ENCODE assay signal across 10 cellular contexts in the genomic region with DNA sequence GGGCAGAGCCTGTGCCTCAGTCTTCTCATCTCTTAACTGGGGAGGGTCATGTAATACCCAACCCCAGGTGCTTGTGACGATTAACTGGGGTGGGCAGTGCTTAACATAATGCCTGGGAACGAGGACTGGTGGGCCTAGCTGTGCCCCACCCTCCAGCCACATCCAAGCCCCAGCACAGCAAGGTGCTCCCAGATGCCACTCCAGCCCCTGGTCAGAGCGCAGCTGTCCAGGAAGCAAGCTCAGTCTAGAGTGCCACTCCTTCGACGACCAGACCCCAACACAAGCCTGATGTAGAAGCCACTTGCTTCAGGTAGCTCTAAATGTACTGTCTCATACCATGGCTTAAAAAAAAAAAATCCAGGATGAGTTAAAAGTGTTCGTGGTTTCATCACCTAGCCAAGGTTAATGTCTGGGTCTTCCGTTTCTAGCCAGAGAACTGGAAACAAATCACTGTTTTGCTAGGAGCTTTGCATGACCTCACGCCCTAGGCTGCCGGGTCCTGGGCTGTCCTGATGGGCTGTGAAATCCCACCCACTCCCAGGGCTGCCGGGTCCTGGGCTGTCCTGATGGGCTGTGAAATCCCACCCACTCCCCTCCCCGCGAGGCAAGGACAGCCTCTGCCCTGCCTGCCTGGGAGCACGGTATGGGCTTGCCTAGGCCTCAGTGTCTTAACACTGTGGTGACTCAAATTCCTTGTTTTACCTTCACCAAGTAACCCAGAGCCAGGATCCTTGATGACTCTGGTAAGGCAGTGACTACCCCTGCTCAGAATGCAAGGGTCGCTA. TPM values are rescaled to one million over a fixed set of nuclear protein-coding genes. Genes with fewer than 3 reads are reported as not detected.
DNase-seq lines count a peak whose midpoint lies in the region; ATAC-seq, FAIRE-seq and TF ChIP-seq lines count a peak whose summit lies in the region.
"Had no signal": no experiment of that assay in that cellular context is flagged by ENCODE, and none has a peak within 500 bp of the region (broad histone marks: within the 10 kb centered on the region; RNA-seq: fewer than 3 reads in every experiment).

No MANE protein-coding gene starts in this region.

- peaks cover 6% of the 10 kb centered on the region for H3K4me1 Mint-ChIP-seq in mesothelial cell of epicardium

- no peak overlapping the region for H3K4me2 ChIP-seq in PC-9
- H3K4me2 ChIP-seq in endothelial cell of umbilical vein (ENCODE audit: insufficient read depth, low read length), result no peak overlapping the region

- no peak overlapping the region for H2AFZ ChIP-seq in PC-9
- no peak overlapping the region for H2AFZ ChIP-seq in endothelial cell of umbilical vein (ENCODE audit: low read depth, low read length)

- no peak for TF ChIP-seq POLR2A in endothelial cell of umbilical vein (IDR thresholded peaks at IDR 0.05; ENCODE audit: low read depth, low read length)

- H3K4me1 ChIP-seq in PC-9 (replicated peaks; ENCODE audit: insufficient read depth) (peaks cover 15% of the 10 kb centered on the region; the same call in 1 of the 2 replicates), endothelial cell of umbilical vein (ENCODE audit: control insufficient read depth, extremely low read depth, insufficient read depth, low read length) (no peaks in the 10 kb centered on the region), SJCRH30 (no peaks in the 10 kb centered on the region)

- 0 out of 2 replicates have a peak, but pooled peaks cover 3% of the 10 kb centered on the region for H4K20me1 ChIP-seq in PC-9 (ENCODE audit: insufficient read depth)
- H4K20me1 ChIP-seq in endothelial cell of umbilical vein (replicated peaks; ENCODE audit: control insufficient read depth, extremely low read depth, insufficient read depth, low read length), result no peaks in the 10 kb centered on the region

- peak overlapping the region; percentile 60 for H3K27ac ChIP-seq in PC-9
- no peak overlapping the region for H3K27ac ChIP-seq in endothelial cell of umbilical vein (ENCODE audit: insufficient read depth, low read depth, low read length)
- H3K27ac ChIP-seq in SJCRH30, result no peak overlapping the region
- H3K27ac ChIP-seq: dorsolateral prefrontal cortex had no signal

- dilution Hi-C loops in endothelial cell of umbilical vein (cut with MboI; ENCODE audit: extremely low pct_ligation_motif_present, low sequenced_read_pairs), result no loop called here

- POLR2A ChIA-PET in PC-9 (lab: Charles Lee; ENCODE audit: unreplicated experiment), result interaction anchor here (0.6 to 0.7 kb wide), 4 partner anchors 13 to 694 kb away, joined by 4 to 15 read pairs (median 7); no protein-coding TSS in a partner anchor
- POLR2A ChIA-PET in endothelial cell of umbilical vein (lab: Charles Lee), result no interaction called here

- H3K4me3 ChIP-seq in PC-9 (no peak overlapping the region), endothelial cell of umbilical vein (replicated peaks in 1 of 3; ENCODE audit: insufficient read depth in 1 of 3, low read depth in 1 of 3, low read length in 3 of 3) (no peak overlapping the region), SJCRH30 (no peak overlapping the region)
- H3K4me3 ChIP-seq: dorsolateral prefrontal cortex had no signal

- CTCF ChIA-PET in PC-9 (lab: Charles Lee), result interaction anchor here (0.7 kb wide), 1 partner anchor 26 kb away, joined by 5 read pairs; no protein-coding TSS in a partner anchor
- CTCF ChIA-PET in endothelial cell of umbilical vein (lab: Charles Lee), result interaction anchor here (1.5 kb wide), 1 partner anchor 20 kb away, joined by 4 read pairs; no protein-coding TSS in a partner anchor

- no peak overlapping the region for H3K4me3 Mint-ChIP-seq in mesothelial cell of epicardium
- H3K4me3 Mint-ChIP-seq: IgD-negative memory B cell had no signal

- no peak for TF ChIP-seq CTCF in PC-9 (conservative IDR thresholded peaks at IDR 0.05)
- no peak for TF ChIP-seq CTCF in endothelial cell of umbilical vein (IDR thresholded peaks at IDR 0.05; ENCODE audit: extremely low read depth in 1 of 2, insufficient read depth in 1 of 2, low read depth in 1 of 2, low read length in 2 of 2)
- no peak for TF ChIP-seq CTCF in mesothelial cell of epicardium (IDR thresholded peaks at IDR 0.05; ENCODE audit: unreplicated experiment)
- no peak for TF ChIP-seq CTCF in GM20000 (IDR thresholded peaks at IDR 0.05; ENCODE audit: extremely low read depth, missing control alignments)

- intact Hi-C loops in PC-9 (cut with micrococcal nuclease; ENCODE audit: unreplicated experiment), result no loop called here
- intact Hi-C loops in endothelial cell of umbilical vein (cut with micrococcal nuclease), result no loop called here

- no peak overlapping the region for H3K9ac ChIP-seq in endothelial cell of umbilical vein (replicated peaks; ENCODE audit: extremely low read depth, insufficient read depth, low read length)

- H3F3A ChIP-seq in PC-9 (ENCODE audit: insufficient read depth, low read depth), result peaks cover 41% of the 10 kb centered on the region

- FAIRE-seq in endothelial cell of umbilical vein (lab: Jason Lieb, UNC), result peak; percentile 8

- no peaks in the 10 kb centered on the region for H3K9me3 Mint-ChIP-seq in mesothelial cell of epicardium
- H3K9me3 Mint-ChIP-seq: IgD-negative memory B cell had no signal

- peak overlapping the region; percentile 43 for H3K27ac Mint-ChIP-seq in mesothelial cell of epicardium
- H3K27ac Mint-ChIP-seq: IgD-negative memory B cell had no signal

- DNase-seq in ELF-1 (ENCODE audit: low read depth, low spot score), result peak; percentile 82
- peak in 1 of 2 experiments; percentile 54 for DNase-seq in PC-9
- DNase-seq in endothelial cell of umbilical vein (ENCODE audit: low read depth, low spot score), result no peak
- no peak for DNase-seq in mesothelial cell of epicardium (ENCODE audit: low spot score in 2 of 2, unreplicated experiment in 2 of 2)
- DNase-seq in GM20000 (ENCODE audit: low spot score), result no peak
- DNase-seq in SJCRH30, result no peak
- DNase-seq: dorsolateral prefrontal cortex, NCI-H446 treated with DMSO at 0.1 percent for 48 hours had no signal

- no peak for ATAC-seq in HG02970 (IDR thresholded peaks at IDR 0.05; ENCODE audit: low FRiP score, unreplicated experiment)

- H3K9me2 ChIP-seq in PC-9 (ENCODE audit: insufficient read depth), result no peaks in the 10 kb centered on the region

- no peaks in the 10 kb centered on the region for H3K9me3 ChIP-seq in PC-9 (ENCODE audit: insufficient read depth, low read depth)
- no peaks in the 10 kb centered on the region for H3K9me3 ChIP-seq in endothelial cell of umbilical vein (replicated peaks; ENCODE audit: control insufficient read depth, insufficient read depth, low read length)
- H3K9me3 ChIP-seq in SJCRH30 (replicated peaks), result no peaks in the 10 kb centered on the region

- BruUV-seq in PC-9 (replicated peaks; lab: Mats Ljungman, UMichigan) (no TSS peak), endothelial cell of umbilical vein (replicated peaks; lab: Mats Ljungman, UMichigan) (no TSS peak)

- peaks cover 10% of the 10 kb centered on the region for H3K36me3 Mint-ChIP-seq in mesothelial cell of epicardium

- H3K79me2 ChIP-seq in PC-9 (ENCODE audit: low read depth) (peaks cover 6% of the 10 kb centered on the region; the same call in 1 of the 2 replicates), endothelial cell of umbilical vein (ENCODE audit: control insufficient read depth, insufficient read depth, low read length) (no peaks in the 10 kb centered on the region)

- H3K36me3 ChIP-seq in PC-9 (ENCODE audit: low read depth), result no peaks in the 10 kb centered on the region
- peaks cover 2 to 22% of the 10 kb centered on the region in 2 experiments for H3K36me3 ChIP-seq in endothelial cell of umbilical vein (ENCODE audit: control insufficient read depth in 2 of 2, extremely low read depth in 1 of 2, insufficient read depth in 2 of 2, low read length in 2 of 2)
- H3K36me3 ChIP-seq in SJCRH30, result peaks cover 33% of the 10 kb centered on the region

- H3K9me1 ChIP-seq in endothelial cell of umbilical vein (replicated peaks; ENCODE audit: control insufficient read depth, extremely low read depth, insufficient read depth, low read length), result no peaks in the 10 kb centered on the region

- H3K27me3 Mint-ChIP-seq in mesothelial cell of epicardium (ENCODE audit: low read depth), result no peaks in the 10 kb centered on the region
- H3K27me3 Mint-ChIP-seq: IgD-negative memory B cell had no signal

- H3K27me3 ChIP-seq in PC-9 (ENCODE audit: insufficient read depth, low read depth) (no peaks in the 10 kb centered on the region), endothelial cell of umbilical vein (ENCODE audit: control insufficient read depth in 2 of 2, insufficient read depth in 2 of 2, low read length in 2 of 2) (no peaks in the 10 kb centered on the region), SJCRH30 (no peaks in the 10 kb centered on the region)
- H3K27me3 ChIP-seq: dorsolateral prefrontal cortex had no signal

RNA-seq across cellular contexts. Expression of a gene that starts 7.7 kb away (rescaled TPM):
- total RNA-seq in PC-9 (2021), result 29.6 and 33.0 TPM in 2 replicates
- 8.3 and 8.5 TPM in 2 replicates for total RNA-seq in endothelial cell of umbilical vein
- 22.7 and 28.2 TPM in 2 replicates for polyA plus RNA-seq in endothelial cell of umbilical vein
- polyA plus RNA-seq in endothelial cell of umbilical vein (2011; cell fraction: cytosol; rRNA removed), result 10.7 and 12.8 TPM in 2 replicates
- 10.7 and 12.9 TPM in 2 replicates for polyA plus RNA-seq in endothelial cell of umbilical vein (2011; cell fraction: nucleus; rRNA removed)
- 5.2 and 8.4 TPM in 2 replicates for polyA plus RNA-seq in endothelial cell of umbilical vein (2012)
- 11.0 and 14.7 TPM in 2 replicates for polyA minus RNA-seq in endothelial cell of umbilical vein
- 6.7 TPM for polyA minus RNA-seq in endothelial cell of umbilical vein (2011; cell fraction: cytosol; rRNA and poly(A)+ RNA removed)
- 3.1 and 6.3 TPM in 2 replicates for polyA minus RNA-seq in endothelial cell of umbilical vein (2011; cell fraction: nucleus; rRNA and poly(A)+ RNA removed)
- total RNA-seq in mesothelial cell of epicardium, result 22.5 to 25.2 TPM (median 23.8 TPM) in 3 replicates
- 17.5 and 18.4 TPM in 2 replicates for total RNA-seq in SJCRH30 (2014; rRNA removed; shearing (Covaris generic))

RNA-seq across cellular contexts. Expression of a gene that starts 9.6 kb away (rescaled TPM):
- total RNA-seq in PC-9 (2021), result 430 and 434 TPM in 2 replicates
- 372 and 397 TPM in 2 replicates for total RNA-seq in endothelial cell of umbilical vein
- polyA plus RNA-seq in endothelial cell of umbilical vein, result 582 and 691 TPM in 2 replicates
- 393 and 428 TPM in 2 replicates for polyA plus RNA-seq in endothelial cell of umbilical vein (2011; cell fraction: cytosol; rRNA removed)
- polyA plus RNA-seq in endothelial cell of umbilical vein (2011; cell fraction: nucleus; rRNA removed), result 1,056 and 1,210 TPM in 2 replicates
- 343 and 396 TPM in 2 replicates for polyA plus RNA-seq in endothelial cell of umbilical vein (2012)
- polyA minus RNA-seq in endothelial cell of umbilical vein, result 446 and 481 TPM in 2 replicates
- polyA minus RNA-seq in endothelial cell of umbilical vein (2011; cell fraction: cytosol; rRNA and poly(A)+ RNA removed), result 202 TPM
- polyA minus RNA-seq in endothelial cell of umbilical vein (2011; cell fraction: nucleus; rRNA and poly(A)+ RNA removed), result 205 and 272 TPM in 2 replicates
- total RNA-seq in mesothelial cell of epicardium, result 190 to 202 TPM (median 199 TPM) in 3 replicates
- total RNA-seq in SJCRH30 (2014; rRNA removed; shearing (Covaris generic)), result 270 and 288 TPM in 2 replicates

RNA-seq across cellular contexts. Expression of a gene that starts 42.7 kb away (rescaled TPM):
- total RNA-seq in PC-9 (2021) (44.9 and 57.6 TPM in 2 replicates), endothelial cell of umbilical vein (34.9 and 36.8 TPM in 2 replicates), mesothelial cell of epicardium (70.8 to 72.5 TPM (median 72.1 TPM) in 3 replicates)
- 47.1 and 55.5 TPM in 2 replicates for polyA plus RNA-seq in endothelial cell of umbilical vein
- polyA plus RNA-seq in endothelial cell of umbilical vein (2011; cell fraction: cytosol; rRNA removed), result 30.8 and 38.9 TPM in 2 replicates
- polyA plus RNA-seq in endothelial cell of umbilical vein (2011; cell fraction: nucleus; rRNA removed), result 47.3 and 56.7 TPM in 2 replicates
- 24.1 and 28.5 TPM in 2 replicates for polyA plus RNA-seq in endothelial cell of umbilical vein (2012)
- polyA minus RNA-seq in endothelial cell of umbilical vein, result 36.3 and 42.3 TPM in 2 replicates
- 14.3 TPM for polyA minus RNA-seq in endothelial cell of umbilical vein (2011; cell fraction: cytosol; rRNA and poly(A)+ RNA removed)
- 17.3 and 24.4 TPM in 2 replicates for polyA minus RNA-seq in endothelial cell of umbilical vein (2011; cell fraction: nucleus; rRNA and poly(A)+ RNA removed)
- 75.0 and 78.3 TPM in 2 replicates for total RNA-seq in SJCRH30 (2014; rRNA removed; shearing (Covaris generic))

RNA-seq across cellular contexts. Expression of a gene that starts 46.7 kb away (rescaled TPM):
- total RNA-seq in PC-9 (2021) (51.2 and 52.2 TPM in 2 replicates), endothelial cell of umbilical vein (46.9 and 53.1 TPM in 2 replicates), mesothelial cell of epicardium (59.0 to 61.0 TPM (median 59.1 TPM) in 3 replicates)
- 18.6 and 20.4 TPM in 2 replicates for polyA plus RNA-seq in endothelial cell of umbilical vein
- 15.7 and 19.0 TPM in 2 replicates for polyA plus RNA-seq in endothelial cell of umbilical vein (2011; cell fraction: cytosol; rRNA removed)
- polyA plus RNA-seq in endothelial cell of umbilical vein (2011; cell fraction: nucleus; rRNA removed), result 37.5 and 42.4 TPM in 2 replicates
- 22.1 and 26.5 TPM in 2 replicates for polyA plus RNA-seq in endothelial cell of umbilical vein (2012)
- 63.2 and 64.2 TPM in 2 replicates for polyA minus RNA-seq in endothelial cell of umbilical vein
- polyA minus RNA-seq in endothelial cell of umbilical vein (2011; cell fraction: cytosol; rRNA and poly(A)+ RNA removed), result 31.2 TPM
- polyA minus RNA-seq in endothelial cell of umbilical vein (2011; cell fraction: nucleus; rRNA and poly(A)+ RNA removed), result 32.0 and 46.2 TPM in 2 replicates
- 236 and 239 TPM in 2 replicates for total RNA-seq in SJCRH30 (2014; rRNA removed; shearing (Covaris generic))

RNA-seq across cellular contexts. Expression of a gene that starts 47.0 kb away (rescaled TPM):
- total RNA-seq in PC-9 (2021), result 19.5 and 23.8 TPM in 2 replicates
- total RNA-seq in endothelial cell of umbilical vein, result 16.1 and 17.6 TPM in 2 replicates
- 8.2 and 9.5 TPM in 2 replicates for polyA plus RNA-seq in endothelial cell of umbilical vein
- 9.6 and 9.8 TPM in 2 replicates for polyA plus RNA-seq in endothelial cell of umbilical vein (2011; cell fraction: cytosol; rRNA removed)
- polyA plus RNA-seq in endothelial cell of umbilical vein (2011; cell fraction: nucleus; rRNA removed), result 16.0 and 17.7 TPM in 2 replicates
- polyA plus RNA-seq in endothelial cell of umbilical vein (2012), result 13.2 and 14.1 TPM in 2 replicates
- polyA minus RNA-seq in endothelial cell of umbilical vein, result 24.9 TPM in 2 replicates
- 6.6 TPM for polyA minus RNA-seq in endothelial cell of umbilical vein (2011; cell fraction: cytosol; rRNA and poly(A)+ RNA removed)
- 23.1 and 24.9 TPM in 2 replicates for polyA minus RNA-seq in endothelial cell of umbilical vein (2011; cell fraction: nucleus; rRNA and poly(A)+ RNA removed)
- total RNA-seq in mesothelial cell of epicardium, result 18.2 to 19.3 TPM (median 18.4 TPM) in 3 replicates
- 41.5 and 45.7 TPM in 2 replicates for total RNA-seq in SJCRH30 (2014; rRNA removed; shearing (Covaris generic))
